8 cellular contexts compared by ENCODE assay signal in genomic region chr7:77439572-77439971, GRCh38. TPM values are rescaled to one million over a fixed set of nuclear protein-coding genes. Genes with fewer than 3 reads are reported as not detected.
DNase-seq lines count a peak whose midpoint lies in the region; ATAC-seq and TF ChIP-seq lines count a peak whose summit lies in the region.

No MANE protein-coding gene starts in this region.

- no peaks in the 10 kb centered on the region for H3K27me3 Mint-ChIP-seq in CD14-positive monocyte (ENCODE audit: low read depth in 3 of 3)

- H3K4me3 Mint-ChIP-seq in CD14-positive monocyte = no peak overlapping the region

- peak; percentile 61 for DNase-seq in CD14-positive monocyte (ENCODE audit: low spot score)
- DNase-seq in NCI-H2227 (lab: John Stamatoyannopoulos, UW; ENCODE audit: unreplicated experiment) = peak; percentile 54
- DNase-seq in cerebellar cortex (ENCODE audit: low spot score) = peak; percentile 15
- peak; percentile 83 for DNase-seq in medulla oblongata (ENCODE audit: extremely low spot score)
- DNase-seq in OCI-M2 (lab: John Stamatoyannopoulos, UW; ENCODE audit: unreplicated experiment) = no peak
- DNase-seq in NCI-H2171 (lab: John Stamatoyannopoulos, UW) = no peak
- DNase-seq in NCI-H446 treated with DMSO at 0.1 percent for 48 hours (lab: John Stamatoyannopoulos, UW) = no peak

- peaks cover 30% of the 10 kb centered on the region for H3K4me1 Mint-ChIP-seq in CD14-positive monocyte

- H3K9me3 Mint-ChIP-seq in CD14-positive monocyte = no peaks in the 10 kb centered on the region

- no peak for ATAC-seq in GM21381 (IDR thresholded peaks at IDR 0.05; ENCODE audit: unreplicated experiment)

- H3K27ac Mint-ChIP-seq in CD14-positive monocyte = no peak overlapping the region

- H3K36me3 Mint-ChIP-seq in CD14-positive monocyte = no peaks in the 10 kb centered on the region

- TF ChIP-seq CTCF in CD14-positive monocyte (IDR thresholded peaks at IDR 0.05) = peak; percentile 53

- intact Hi-C loops in CD14-positive monocyte (cut with micrococcal nuclease) = no loop called here

RNA-seq across cellular contexts. Expression of gene GSAP, which starts 23.4 kb away (rescaled TPM):
- 10 to 100 TPM; 19.1 to 35.6 TPM for polyA plus RNA-seq in CD14-positive monocyte

Comparison
In these comparisons a context has a peak if more than half of its experiments do, and no peak if none do; other contexts are left out.
1. DNase-seq: peak in CD14-positive monocyte (single experiment), NCI-H2227 (single experiment), cerebellar cortex (single experiment) and medulla oblongata (single experiment); none in OCI-M2 (single experiment), NCI-H2171 (single experiment) and NCI-H446 treated with DMSO at 0.1 percent for 48 hours (single experiment).